14 cellular contexts compared by ENCODE assay signal in genomic region chr17:75447951-75448856, GRCh38.
"Had no signal": no experiment of that assay in that cellular context is flagged by ENCODE, and none has a peak within 500 bp of the region (broad histone marks: within the 10 kb centered on the region; RNA-seq: fewer than 3 reads in every experiment).

No MANE protein-coding gene starts in this region.

- H3K9me3 ChIP-seq: colonic mucosa, esophagus squamous epithelium, thyroid gland had no signal

- H3K4me3 ChIP-seq: colonic mucosa, esophagus squamous epithelium, thyroid gland had no signal

- H3K27me3 ChIP-seq: colonic mucosa, esophagus squamous epithelium, foreskin keratinocyte, thyroid gland had no signal

- H3K27ac ChIP-seq: colonic mucosa, esophagus squamous epithelium, foreskin keratinocyte, thyroid gland, WERI-Rb-1 had no signal

- H3K36me3 ChIP-seq: colonic mucosa, esophagus squamous epithelium, thyroid gland, WERI-Rb-1 had no signal

- DNase-seq: activated CD4-positive, alpha-beta memory T cell treated with anti-CD3 and anti-CD28 coated beads for 36 hours; activated CD4-positive, alpha-beta T cell treated with anti-CD3 and anti-CD28 coated beads for 36 hours; activated CD8-positive, alpha-beta memory T cell treated with anti-CD3 and anti-CD28 coated beads, Interleukin-2, amount 10 ng/mL, durations not matched to agents 7 days and 5 days; activated naive CD4-positive, alpha-beta T cell treated with anti-CD3 and anti-CD28 coated beads, Interleukin-2, amount 50 U/mL, for 16 hours; activated T-cell treated with anti-CD3 and anti-CD28 coated beads, Interleukin-2, amount 50 U/mL, for 1 hour; caudate nucleus; colonic mucosa; esophagus squamous epithelium; foreskin keratinocyte; mesenchymal stem cell; stimulated activated naive B cell treated with anti-CD40 and anti-IgM and Interleukin-4, amounts not matched to agents 10 μg/mL and 1 μg/mL and 100 μg/mL, for 72 hours; T-helper 9 cell; thyroid gland; WERI-Rb-1 had no signal

- H3K4me1 ChIP-seq: colonic mucosa had no signal

- ATAC-seq: activated CD4-positive, alpha-beta T cell treated with anti-CD3 and anti-CD28 coated beads for 36 hours; activated CD8-positive, alpha-beta memory T cell treated with anti-CD3 and anti-CD28 coated beads, Interleukin-2, amount 10 ng/mL, durations not matched to agents 7 days and 5 days; foreskin keratinocyte; stimulated activated naive B cell treated with anti-CD40 and anti-IgM and Interleukin-4, amounts not matched to agents 10 μg/mL and 1 μg/mL and 100 μg/mL, for 72 hours had no signal
